20 cellular contexts compared by ENCODE assay signal in genomic region chr3:194368918-194369317, GRCh38. TPM values are rescaled to one million over a fixed set of nuclear protein-coding genes. Genes with fewer than 3 reads are reported as not detected.
"Had no signal": no experiment of that assay in that cellular context is flagged by ENCODE, and none has a peak within 500 bp of the region (broad histone marks: within the 10 kb centered on the region; RNA-seq: fewer than 3 reads in every experiment).

No MANE protein-coding gene starts in this region.

- H3K9me3 ChIP-seq: gastroesophageal sphincter, heart left ventricle, neutrophil, sigmoid colon, upper lobe of right lung had no signal

- H3K4me3 ChIP-seq: gastroesophageal sphincter, heart left ventricle, sigmoid colon, upper lobe of right lung had no signal

- H3K4me1 ChIP-seq: parathyroid adenoma, upper lobe of right lung had no signal

- H3K9me3 Mint-ChIP-seq: activated CD4-positive, alpha-beta memory T cell treated with anti-CD3 and anti-CD28 coated beads for 36 hours; activated naive CD8-positive, alpha-beta T cell treated with anti-CD3 and anti-CD28 coated beads for 36 hours; memory B cell; WTC11 had no signal

- H3K9ac ChIP-seq: parathyroid adenoma had no signal

- DNase-seq: activated CD4-positive, alpha-beta memory T cell treated with anti-CD3 and anti-CD28 coated beads for 36 hours; activated CD4-positive, alpha-beta T cell treated with anti-CD3 and anti-CD28 coated beads for 4 hours; activated naive CD8-positive, alpha-beta T cell treated with anti-CD3 and anti-CD28 coated beads for 36 hours; activated T-cell treated with anti-CD3 and anti-CD28 coated beads for 4 hours; central memory CD4-positive, alpha-beta T cell; naive thymus-derived CD4-positive, alpha-beta T cell; sigmoid colon; stimulated activated CD4-positive, alpha-beta T cell treated with anti-CD3 and anti-CD28 coated beads, Interleukin-1b, Interleukin-23, amount 100 ng/mL, for 48 hours; stimulated activated CD8-positive, alpha-beta memory T cell treated with anti-CD3 and anti-CD28 coated beads, Interleukin-4, amount 100 ng/mL, for 48 hours; stimulated activated naive CD4-positive, alpha-beta T cell; upper lobe of right lung had no signal

- H3K4me3 Mint-ChIP-seq: activated CD4-positive, alpha-beta memory T cell treated with anti-CD3 and anti-CD28 coated beads for 36 hours; activated naive CD8-positive, alpha-beta T cell treated with anti-CD3 and anti-CD28 coated beads for 36 hours; memory B cell had no signal

- H3K27ac Mint-ChIP-seq: activated CD4-positive, alpha-beta memory T cell treated with anti-CD3 and anti-CD28 coated beads for 36 hours; activated naive CD8-positive, alpha-beta T cell treated with anti-CD3 and anti-CD28 coated beads for 36 hours; memory B cell; naive thymus-derived CD4-positive, alpha-beta T cell; WTC11 had no signal

- H3K79me2 ChIP-seq: parathyroid adenoma had no signal

- H3K36me3 Mint-ChIP-seq: activated CD4-positive, alpha-beta memory T cell treated with anti-CD3 and anti-CD28 coated beads for 36 hours; activated naive CD8-positive, alpha-beta T cell treated with anti-CD3 and anti-CD28 coated beads for 36 hours; brain; memory B cell; naive thymus-derived CD4-positive, alpha-beta T cell; WTC11 had no signal

- H3K36me3 ChIP-seq: gastroesophageal sphincter, heart left ventricle, neutrophil, sigmoid colon, upper lobe of right lung had no signal

- H3K27ac ChIP-seq: coronary artery, gastroesophageal sphincter, heart left ventricle, neutrophil, parathyroid adenoma, sigmoid colon, upper lobe of right lung had no signal

- H2AFZ ChIP-seq: parathyroid adenoma had no signal

- H3K4me1 Mint-ChIP-seq: activated naive CD8-positive, alpha-beta T cell treated with anti-CD3 and anti-CD28 coated beads for 36 hours; memory B cell had no signal

RNA-seq across cellular contexts. Expression of gene LRRC15, which starts 0.6 kb away (rescaled TPM):
- total RNA-seq: activated CD4-positive, alpha-beta memory T cell treated with anti-CD3 and anti-CD28 coated beads for 36 hours; activated naive CD8-positive, alpha-beta T cell treated with anti-CD3 and anti-CD28 coated beads for 36 hours; epithelial cell of proximal tubule; naive thymus-derived CD4-positive, alpha-beta T cell had no signal

RNA-seq across cellular contexts. Expression of gene CPN2, which starts 17.8 kb away (rescaled TPM):
- total RNA-seq: activated CD4-positive, alpha-beta memory T cell treated with anti-CD3 and anti-CD28 coated beads for 36 hours; activated naive CD8-positive, alpha-beta T cell treated with anti-CD3 and anti-CD28 coated beads for 36 hours; epithelial cell of proximal tubule; gastroesophageal sphincter; naive thymus-derived CD4-positive, alpha-beta T cell; sigmoid colon; upper lobe of right lung had no signal

RNA-seq across cellular contexts. Expression of gene GP5, which starts 30.1 kb away (rescaled TPM):
- total RNA-seq: epithelial cell of proximal tubule had no signal
